Comparison of ENCODE assay signal across 17 cellular contexts in genomic region chr12:47527816-47528215, GRCh38.
"Had no signal": no experiment of that assay in that cellular context is flagged by ENCODE, and none has a peak within 500 bp of the region (broad histone marks: within the 10 kb centered on the region; RNA-seq: fewer than 3 reads in every experiment).

No MANE protein-coding gene starts in this region.

- H3K36me3 ChIP-seq: ascending aorta, colonic mucosa, left lung, sigmoid colon, upper lobe of left lung had no signal

- DNase-seq: activated CD4-positive, alpha-beta T cell treated with anti-CD3 and anti-CD28 coated beads, Interleukin-2, amount 50 U/mL, for 48 hours; activated CD8-positive, alpha-beta memory T cell treated with anti-CD3 and anti-CD28 coated beads, Interleukin-2, amount 10 ng/mL, durations not matched to agents 7 days and 5 days; activated effector memory CD4-positive, alpha-beta T cell treated with anti-CD3 and anti-CD28 coated beads, Interleukin-2, amount 50 U/mL, for 16 hours; activated T-cell treated with anti-CD3 and anti-CD28 coated beads, Interleukin-2, amount 50 U/mL, for 24 hours; colonic mucosa; effector memory CD4-positive, alpha-beta T cell; foreskin keratinocyte; head of caudate nucleus; islet precursor cell; left lung; psoas muscle; sigmoid colon; stimulated activated CD4-positive, alpha-beta T cell treated with anti-CD3 and anti-CD28 coated beads, Interleukin-2, amount 100 ng/mL, for 48 hours; stimulated activated naive CD4-positive, alpha-beta T cell treated with Interleukin-2 at 50 U/mL for 16 hours; upper lobe of left lung had no signal

- H3K27ac ChIP-seq: ascending aorta, colonic mucosa, epithelial cell of prostate, foreskin keratinocyte, left lung, psoas muscle, sigmoid colon, upper lobe of left lung had no signal

- H3K27me3 ChIP-seq: ascending aorta, colonic mucosa, left lung, sigmoid colon, upper lobe of left lung had no signal

- H3K9me3 ChIP-seq: colonic mucosa, upper lobe of left lung had no signal

- H3K4me3 ChIP-seq: ascending aorta, colonic mucosa, left lung, psoas muscle, sigmoid colon, upper lobe of left lung had no signal

- H3K4me1 ChIP-seq: ascending aorta, colonic mucosa, foreskin keratinocyte, left lung, psoas muscle, sigmoid colon, upper lobe of left lung had no signal
